In the genomic region with DNA sequence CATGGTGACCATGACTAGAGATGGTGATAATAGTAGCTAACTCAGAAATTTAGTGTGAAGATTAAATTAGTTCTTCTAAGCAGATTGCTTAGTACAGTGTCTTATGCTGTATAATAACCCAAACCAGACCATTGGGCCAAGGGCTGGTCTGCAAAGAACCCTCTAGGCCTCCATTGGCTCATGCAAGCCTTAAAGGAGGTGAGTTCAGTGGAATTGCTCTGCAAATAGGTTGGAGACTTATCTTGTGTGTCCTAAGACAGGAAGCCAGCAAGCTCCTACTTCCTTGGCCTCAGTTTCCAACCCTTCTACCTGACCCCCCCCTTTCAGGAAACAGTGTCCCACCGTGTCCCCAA, we compare ENCODE assay signal across 1 cellular context.
TF ChIP-seq lines count a peak whose summit lies in the region.

No MANE protein-coding gene starts in this region.

TF ChIP-seq in IMR-90, 13 proteins besides CTCF, POLR2A, EP300 and RAD21:
- TF ChIP-seq RCOR1 (IDR thresholded peaks at IDR 0.05; ENCODE audit: insufficient replicate concordance, low read length): no peak
- TF ChIP-seq, protein P1, sequence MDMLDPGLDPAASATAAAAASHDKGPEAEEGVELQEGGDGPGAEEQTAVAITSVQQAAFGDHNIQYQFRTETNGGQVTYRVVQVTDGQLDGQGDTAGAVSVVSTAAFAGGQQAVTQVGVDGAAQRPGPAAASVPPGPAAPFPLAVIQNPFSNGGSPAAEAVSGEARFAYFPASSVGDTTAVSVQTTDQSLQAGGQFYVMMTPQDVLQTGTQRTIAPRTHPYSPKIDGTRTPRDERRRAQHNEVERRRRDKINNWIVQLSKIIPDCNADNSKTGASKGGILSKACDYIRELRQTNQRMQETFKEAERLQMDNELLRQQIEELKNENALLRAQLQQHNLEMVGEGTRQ (IDR thresholded peaks at IDR 0.05; ENCODE audit: low read depth, low read length): no peak
- no peak for TF ChIP-seq MXI1 (IDR thresholded peaks at IDR 0.05; ENCODE audit: borderline replicate concordance, low read depth, low read length)
- no peak for TF ChIP-seq CEBPB (IDR thresholded peaks at IDR 0.05; ENCODE audit: low read depth, low read length)
- TF ChIP-seq BHLHE40 (IDR thresholded peaks at IDR 0.05; ENCODE audit: low read depth, low read length): no peak
- TF ChIP-seq NFE2L2 (IDR thresholded peaks at IDR 0.05; ENCODE audit: low read depth, low read length): no peak
- no peak for TF ChIP-seq ELK1 (IDR thresholded peaks at IDR 0.05; ENCODE audit: borderline replicate concordance, low read depth, low read length)
- TF ChIP-seq MAFK (IDR thresholded peaks at IDR 0.05; ENCODE audit: low read depth, low read length): no peak
- TF ChIP-seq MAZ (IDR thresholded peaks at IDR 0.05; ENCODE audit: borderline replicate concordance, low read depth, low read length): no peak
- no peak for TF ChIP-seq CHD1 (IDR thresholded peaks at IDR 0.05; ENCODE audit: low read depth, low read length)
- no peak for TF ChIP-seq RFX5 (IDR thresholded peaks at IDR 0.05; ENCODE audit: low read depth, low read length)
- TF ChIP-seq FOS (IDR thresholded peaks at IDR 0.05; ENCODE audit: low read depth, low read length): no peak
- no peak for TF ChIP-seq SMC3 (IDR thresholded peaks at IDR 0.05; ENCODE audit: low read depth, low read length)
